ENCODE assay signal across 9 cellular contexts in the genomic region with DNA sequence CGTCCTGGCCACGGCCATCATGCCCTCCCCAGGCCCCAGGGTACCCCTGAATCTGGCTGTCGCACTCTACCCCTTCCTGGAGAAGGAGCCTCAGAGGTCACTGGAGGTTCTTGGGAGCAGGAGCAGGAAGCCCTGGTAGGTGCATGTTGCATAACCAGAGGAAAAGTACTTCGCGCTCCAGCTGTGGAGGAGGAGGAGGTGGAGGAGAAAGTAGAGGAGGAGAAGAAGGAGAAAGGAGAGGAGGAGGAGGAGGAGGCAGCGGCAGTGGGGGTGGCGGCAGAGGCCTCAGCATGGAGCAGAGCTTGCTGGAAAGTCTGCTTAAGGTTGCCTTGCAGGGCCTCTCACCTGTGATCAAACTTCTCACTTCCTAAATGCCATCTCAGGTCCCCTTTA.
DNase-seq lines count a peak whose midpoint lies in the region; ATAC-seq and TF ChIP-seq lines count a peak whose summit lies in the region.
"Had no signal": no experiment of that assay in that cellular context is flagged by ENCODE, and none has a peak within 500 bp of the region (broad histone marks: within the 10 kb centered on the region; RNA-seq: fewer than 3 reads in every experiment).

No MANE protein-coding gene starts in this region.

- peaks cover 0 to 3% of the 10 kb centered on the region in 2 donors for H3K27me3 Mint-ChIP-seq in CD8-positive, alpha-beta memory T cell

- peak overlapping the region; percentile 68 for H2BK12ac ChIP-seq in trophoblast cell (ENCODE audit: low read length)

- no peak for TF ChIP-seq CTCF in fibroblast of lung (conservative IDR thresholded peaks at IDR 0.05 in 1 of 2, IDR thresholded peaks at IDR 0.05 in 1 of 2; ENCODE audit: low read depth in 1 of 2, low read length in 2 of 2)

- POLR2A ChIA-PET in CD8-positive, alpha-beta memory T cell (lab: Charles Lee): no interaction called here
- POLR2A ChIA-PET in HEK293T (lab: Yijun Ruan, JAX): no interaction called here

- peak overlapping the region; percentile 43 for H2BK120ac ChIP-seq in trophoblast cell (ENCODE audit: insufficient read depth, low read length, poor library complexity)

- peak overlapping the region; percentile 62 for H3K18ac ChIP-seq in trophoblast cell (ENCODE audit: low read length)

- H4K12ac ChIP-seq in trophoblast cell (ENCODE audit: low read depth, low read length): no peak overlapping the region

- peak overlapping the region in 6 of 8 donors; percentile 17 to 97 (median 44) for H3K27ac Mint-ChIP-seq in CD8-positive, alpha-beta memory T cell

- WGBS in trophoblast cell (ENCODE audit: extremely low coverage, insufficient coverage, insufficient read length): no CpG with 5 or more reads among the region's 7 CpGs

- peaks cover 27 to 59% (median 36%) of the 10 kb centered on the region in 3 donors for H3K4me1 Mint-ChIP-seq in CD8-positive, alpha-beta memory T cell

- H3K36me3 ChIP-seq in CD8-positive, alpha-beta memory T cell (ENCODE audit: insufficient read depth, low read length): no peaks in the 10 kb centered on the region
- H3K36me3 ChIP-seq in SJSA1: peaks cover 25% of the 10 kb centered on the region
- H3K36me3 ChIP-seq in fibroblast of lung (ENCODE audit: control insufficient read depth, insufficient read depth, low read length): peaks cover 6% of the 10 kb centered on the region
- H3K36me3 ChIP-seq in trophoblast cell (ENCODE audit: control insufficient read depth in 1 of 2, insufficient read depth in 2 of 2, low read length in 2 of 2): peaks cover 29 to 33% of the 10 kb centered on the region in 2 experiments

- H3K14ac ChIP-seq in trophoblast cell (ENCODE audit: low read length): no peak overlapping the region

- H3K27ac ChIP-seq in CD8-positive, alpha-beta memory T cell (ENCODE audit: low read depth, low read length): peak overlapping the region; percentile 31
- H3K27ac ChIP-seq in SJSA1 (peak overlapping the region; percentile 86), fibroblast of lung (ENCODE audit: insufficient read depth, low read length) (peak overlapping the region; percentile 94), trophoblast cell (ENCODE audit: low read depth, low read length) (no peak overlapping the region)

- no peak overlapping the region for H3K4ac ChIP-seq in trophoblast cell (ENCODE audit: low read depth, low read length)

- no peaks in the 10 kb centered on the region for H4K20me1 ChIP-seq in fibroblast of lung (ENCODE audit: control insufficient read depth, extremely low read depth, insufficient read depth, low read length)

- H3K9ac ChIP-seq in fibroblast of lung (ENCODE audit: insufficient read depth, low read length): peak overlapping the region; percentile 40
- H3K9ac ChIP-seq in trophoblast cell (ENCODE audit: low read length): no peak overlapping the region

- in situ Hi-C loops in G401 (cut with HindIII; ENCODE audit: low sequenced_read_pairs): no loop called here

- H3K79me1 ChIP-seq in trophoblast cell (ENCODE audit: low read length): peaks cover 14% of the 10 kb centered on the region

- H4K8ac ChIP-seq in trophoblast cell (ENCODE audit: low read depth, low read length): peak overlapping the region; percentile 64

- H3K36me3 Mint-ChIP-seq in CD8-positive, alpha-beta memory T cell: no peaks in the 10 kb centered on the region

- CTCF ChIA-PET in CD8-positive, alpha-beta memory T cell (lab: Charles Lee): interaction anchor here (0.7 to 3.9 kb wide), 6 partner anchors 8 to 110 kb away, joined by 3 to 30 read pairs (median 5); no protein-coding TSS in a partner anchor
- CTCF ChIA-PET in HEK293T (lab: Yijun Ruan, JAX): interaction anchor here (0.6 to 1.5 kb wide), 8 partner anchors 9 to 1458 kb away, joined by 3 to 7 read pairs (median 3); a partner anchor contains a TSS

- H2AFZ ChIP-seq in fibroblast of lung (ENCODE audit: low read length): no peak overlapping the region
- H2AFZ ChIP-seq in trophoblast cell (ENCODE audit: insufficient read depth, low read length, poor library complexity): no peak overlapping the region

- no peak for DNase-seq in CD8-positive, alpha-beta memory T cell
- DNase-seq in SJSA1 (ENCODE audit: low read depth in 1 of 2, low spot score in 2 of 2) (peak in 1 of 2 experiments; percentile 19), fibroblast of lung (ENCODE audit: low read depth in 2 of 2) (no peak), trophoblast cell (no peak), HEK293T (ENCODE audit: extremely low spot score) (no peak), G401 (ENCODE audit: low spot score) (no peak), DMS 273 (lab: John Stamatoyannopoulos, UW; ENCODE audit: unreplicated experiment) (no peak)
- DNase-seq: Caco-2 had no signal

- H3K9me3 ChIP-seq in CD8-positive, alpha-beta memory T cell (ENCODE audit: low read length): no peaks in the 10 kb centered on the region
- H3K9me3 ChIP-seq in SJSA1 (replicated peaks): no peaks in the 10 kb centered on the region
- no peaks in the 10 kb centered on the region for H3K9me3 ChIP-seq in fibroblast of lung (ENCODE audit: control insufficient read depth, insufficient read depth, low read depth, low read length)
- peaks cover 4% of the 10 kb centered on the region for H3K9me3 ChIP-seq in trophoblast cell (ENCODE audit: insufficient read depth, low read depth, low read length)
- H3K9me3 ChIP-seq: Caco-2 had no signal

- H2AK5ac ChIP-seq in trophoblast cell (ENCODE audit: low read length): peak overlapping the region; percentile 60

- no peaks in the 10 kb centered on the region for H3K27me3 ChIP-seq in CD8-positive, alpha-beta memory T cell (ENCODE audit: insufficient read depth, low read length, poor library complexity, severe bottlenecking)
- no peaks in the 10 kb centered on the region for H3K27me3 ChIP-seq in SJSA1 (replicated peaks)
- H3K27me3 ChIP-seq in fibroblast of lung (ENCODE audit: control insufficient read depth, insufficient read depth, low read length): no peaks in the 10 kb centered on the region
- no peaks in the 10 kb centered on the region for H3K27me3 ChIP-seq in trophoblast cell (ENCODE audit: insufficient read depth, low read length)

- no peak overlapping the region for H2BK5ac ChIP-seq in trophoblast cell (ENCODE audit: low read depth, low read length, poor library complexity)

- peaks cover 54% of the 10 kb centered on the region for H3K4me1 ChIP-seq in CD8-positive, alpha-beta memory T cell (ENCODE audit: insufficient read depth, low read length)
- peaks cover 47% of the 10 kb centered on the region for H3K4me1 ChIP-seq in SJSA1 (replicated peaks)
- H3K4me1 ChIP-seq in fibroblast of lung (ENCODE audit: control insufficient read depth, extremely low read depth, insufficient read depth, low read length): peaks cover 32% of the 10 kb centered on the region
- H3K4me1 ChIP-seq in trophoblast cell (ENCODE audit: control insufficient read depth in 1 of 2, insufficient read depth in 2 of 2, low read length in 2 of 2): peaks cover 37 to 42% of the 10 kb centered on the region in 2 experiments

- H3K9me3 Mint-ChIP-seq in CD8-positive, alpha-beta memory T cell: peaks cover 0 to 2% (median 0%) of the 10 kb centered on the region in 5 donors

- H3K4me2 ChIP-seq in fibroblast of lung (ENCODE audit: extremely low read depth, insufficient read depth, low read length): peak overlapping the region; percentile 96
- H3K4me2 ChIP-seq in trophoblast cell (ENCODE audit: low read length): peak overlapping the region; percentile 45

- no peak overlapping the region for H3K4me3 ChIP-seq in CD8-positive, alpha-beta memory T cell (ENCODE audit: low read length)
- no peak overlapping the region for H3K4me3 ChIP-seq in SJSA1
- H3K4me3 ChIP-seq in fibroblast of lung (replicated peaks in 1 of 4; ENCODE audit: control extremely low read depth in 1 of 4, insufficient read depth in 1 of 4, low read depth in 3 of 4, low read length in 4 of 4): peak overlapping the region in 1 of 4 experiments; percentile 58
- H3K4me3 ChIP-seq in trophoblast cell (ENCODE audit: low read depth, low read length): no peak overlapping the region

- peak overlapping the region in 3 of 7 donors; percentile 23 to 56 (median 44) for H3K4me3 Mint-ChIP-seq in CD8-positive, alpha-beta memory T cell

- H3K79me2 ChIP-seq in fibroblast of lung (ENCODE audit: control insufficient read depth, insufficient read depth, low read length): no peaks in the 10 kb centered on the region
- peaks cover 7% of the 10 kb centered on the region for H3K79me2 ChIP-seq in trophoblast cell (ENCODE audit: control insufficient read depth, insufficient read depth, low read length, poor library complexity)

- no peak for ATAC-seq in GM18870 (IDR thresholded peaks at IDR 0.05; ENCODE audit: unreplicated experiment)

- H3K23ac ChIP-seq in trophoblast cell (ENCODE audit: low read length): no peak overlapping the region

- H4K91ac ChIP-seq in trophoblast cell (ENCODE audit: low read depth, low read length): peak overlapping the region; percentile 73

TF ChIP-seq in HEK293T, 16 proteins besides CTCF, POLR2A, EP300 and RAD21:
- TF ChIP-seq LEF1 (IDR thresholded peaks at IDR 0.05; ENCODE audit: borderline replicate concordance) (no peak), L3MBTL2 (conservative IDR thresholded peaks at IDR 0.05) (no peak), SUZ12 (IDR thresholded peaks at IDR 0.05) (no peak)
TF ChIP-seq in HEK293T: peak in this region for 0.
